In genomic region chr6:132011582-132011981, GRCh38 we compare ENCODE assay signal across 21 cellular contexts.
A peak's percentile ranks its signal among the peaks of the same experiment; 100 is the strongest.
DNase-seq lines count a peak whose midpoint lies in the region; ATAC-seq, FAIRE-seq and TF ChIP-seq lines count a peak whose summit lies in the region.
"Had no signal": no experiment of that assay in that cellular context is flagged by ENCODE, and none has a peak within 500 bp of the region (broad histone marks: within the 10 kb centered on the region; RNA-seq: fewer than 3 reads in every experiment).

No MANE protein-coding gene starts in this region.

- CTCF ChIA-PET in SK-N-SH (lab: Yijun Ruan, JAX), result interaction anchor here (1.6 kb wide), 1 partner anchor 268 kb away, joined by 5 read pairs; no protein-coding TSS in a partner anchor
- CTCF ChIA-PET in HepG2 (lab: Yijun Ruan, JAX; ENCODE audit: low intra/inter-chr PET ratio, low total read pairs), result no interaction called here

- TF ChIP-seq RAD21 in SK-N-SH (IDR thresholded peaks at IDR 0.05; ENCODE audit: low read length) (no peak), HepG2 (CRISPR knock-in tag; IDR thresholded peaks at IDR 0.05) (no peak)

- in situ Hi-C loops in HepG2 (cut with HindIII; ENCODE audit: extremely low pct_ligation_motif_present, low pct_unique_long_range_greater_than_20kb), result no loop called here

- H3F3A ChIP-seq in SK-N-SH (replicated peaks; ENCODE audit: insufficient read depth), result no peaks in the 10 kb centered on the region

- H3K27ac ChIP-seq in SK-N-SH (ENCODE audit: low read depth in 2 of 2, low read length in 1 of 2), result no peak overlapping the region
- peak overlapping the region; percentile 15 for H3K27ac ChIP-seq in colonic mucosa
- H3K27ac ChIP-seq in HepG2 (ENCODE audit: extremely low read length, insufficient read depth, low read length), result no peak overlapping the region
- H3K27ac ChIP-seq in aorta (ENCODE audit: low read depth in 1 of 2, low read length in 2 of 2), result peak overlapping the region; percentile 63 to 93
- H3K27ac ChIP-seq: A549, SJSA1 had no signal

- no peaks in the 10 kb centered on the region for H3K9me3 ChIP-seq in SK-N-SH
- H3K9me3 ChIP-seq in colonic mucosa, result no peaks in the 10 kb centered on the region
- H3K9me3 ChIP-seq in HepG2 (ENCODE audit: low read length), result no peaks in the 10 kb centered on the region
- H3K9me3 ChIP-seq in aorta (ENCODE audit: control insufficient read depth, low read length), result no peaks in the 10 kb centered on the region
- H3K9me3 ChIP-seq: A549, SJSA1 had no signal

- H3K79me2 ChIP-seq in SK-N-SH (ENCODE audit: insufficient read depth) (no peaks in the 10 kb centered on the region), HepG2 (ENCODE audit: insufficient read depth, low read length) (no peaks in the 10 kb centered on the region)

- POLR2A ChIA-PET in SK-N-SH (lab: Yijun Ruan, JAX) (no interaction called here), HepG2 (lab: Yijun Ruan, JAX) (interaction anchor here (0.5 to 3.1 kb wide), 6 partner anchors 10 to 167 kb away, joined by 3 to 12 read pairs (median 4); partner anchors contain the start of gene CCN2)

- H3K36me3 ChIP-seq in SK-N-SH (replicated peaks in 1 of 2; ENCODE audit: control insufficient read depth in 1 of 2, insufficient read depth in 2 of 2, low read length in 1 of 2), result no peaks in the 10 kb centered on the region
- no peaks in the 10 kb centered on the region for H3K36me3 ChIP-seq in colonic mucosa
- no peaks in the 10 kb centered on the region for H3K36me3 ChIP-seq in HepG2 (replicated peaks in 1 of 2; ENCODE audit: control insufficient read depth in 1 of 2, insufficient read depth in 2 of 2, low read length in 2 of 2)
- H3K36me3 ChIP-seq in aorta (ENCODE audit: control insufficient read depth in 1 of 2, insufficient read depth in 2 of 2, low read length in 1 of 2), result no peaks in the 10 kb centered on the region
- H3K36me3 ChIP-seq: SJSA1 had no signal

- ATAC-seq in SK-N-SH treated with all-trans-retinoic acid at 6 μM for 48 hours, result peak; percentile 54
- no peak for ATAC-seq in HepG2
- ATAC-seq in aorta (ENCODE audit: low FRiP score), result peak; percentile 77
- ATAC-seq: A549 had no signal

- 32% methylated on average over 2 of the region's 2 CpGs for WGBS in SK-N-SH (ENCODE audit: low lambda C conversion rate)
- WGBS in HepG2 (ENCODE audit: low lambda C conversion rate), result 69% methylated on average over 2 of the region's 2 CpGs
- 3 to 6% methylated on average over 2 of the region's 2 CpGs for WGBS in aorta, 2 donors

- no peak for FAIRE-seq in HepG2 (lab: Jason Lieb, UNC)
- FAIRE-seq: A549, G401.6, islet of Langerhans had no signal

- H3K4me1 ChIP-seq in SK-N-SH (ENCODE audit: control insufficient read depth in 1 of 2, insufficient read depth in 2 of 2, low read depth in 1 of 2, low read length in 1 of 2), result peaks cover 0 to 6% of the 10 kb centered on the region in 2 experiments; a peak in 2 of 4 replicates
- no peaks in the 10 kb centered on the region for H3K4me1 ChIP-seq in colonic mucosa
- peaks cover 42% of the 10 kb centered on the region for H3K4me1 ChIP-seq in HepG2 (ENCODE audit: insufficient read depth, low read length)
- peaks cover 3 to 9% of the 10 kb centered on the region in 2 donors for H3K4me1 ChIP-seq in aorta (ENCODE audit: control insufficient read depth in 1 of 2, insufficient read depth in 2 of 2, low read length in 2 of 2)
- H3K4me1 ChIP-seq: A549 had no signal

- H3K9me2 ChIP-seq in SK-N-SH, result no peaks in the 10 kb centered on the region

- H3K27me3 ChIP-seq in SK-N-SH (ENCODE audit: insufficient read depth) (no peaks in the 10 kb centered on the region), colonic mucosa (no peaks in the 10 kb centered on the region), HepG2 (ENCODE audit: control insufficient read depth in 1 of 2, insufficient read depth in 2 of 2, low read length in 2 of 2) (no peaks in the 10 kb centered on the region), aorta (ENCODE audit: control insufficient read depth in 1 of 2, insufficient read depth in 2 of 2, low read length in 1 of 2) (no peaks in the 10 kb centered on the region)
- H3K27me3 ChIP-seq: SJSA1 had no signal

- H3K9ac ChIP-seq in SK-N-SH, result no peak overlapping the region
- H3K9ac ChIP-seq in colonic mucosa (ENCODE audit: low read depth in 2 of 2, low read length in 2 of 2), result no peak overlapping the region
- H3K9ac ChIP-seq in HepG2 (ENCODE audit: insufficient read depth, low read depth, low read length), result no peak overlapping the region

- no peak for TF ChIP-seq POLR2A in HepG2 (IDR thresholded peaks at IDR 0.05; ENCODE audit: insufficient read depth in 1 of 2, low read depth in 2 of 2, low read length in 2 of 2)

- DNase-seq in SK-N-SH (no peak), colonic mucosa (no peak), HepG2 (ENCODE audit: low spot score) (no peak), aorta (no peak), NCI-H345 treated with DMSO at 0.1 percent for 48 hours (lab: John Stamatoyannopoulos, UW; ENCODE audit: unreplicated experiment) (no peak), occipital lobe (lab: John Stamatoyannopoulos, UW) (no peak), SKM-1 (lab: John Stamatoyannopoulos, UW; ENCODE audit: unreplicated experiment) (no peak)
- DNase-seq: activated naive CD8-positive, alpha-beta T cell treated with anti-CD3 and anti-CD28 coated beads, Interleukin-2, amount 10 ng/mL, durations not matched to agents 7 days and 5 days; activated T-cell treated with anti-CD3 and anti-CD28 coated beads, Interleukin-2, amount 50 U/mL, for 1 hour; Karpas-422; mesendoderm; NCI-H1436; NCI-H345; stimulated activated CD4-positive, alpha-beta T cell treated with anti-CD3 and anti-CD28 coated beads, Interleukin-4, amount 100 ng/mL, for 1 hour; stimulated activated CD8-positive, alpha-beta memory T cell treated with anti-CD3 and anti-CD28 coated beads, Interleukin-4, amount 100 ng/mL, for 48 hours; trophoblast cell had no signal

- H3K4me2 ChIP-seq in SK-N-SH (no peak overlapping the region), HepG2 (ENCODE audit: low read depth, low read length) (no peak overlapping the region)
- H3K4me2 ChIP-seq: A549 had no signal

- intact Hi-C loops in colonic mucosa (cut with DNase I) (no loop called here), HepG2 (cut with micrococcal nuclease; ENCODE audit: unreplicated experiment) (no loop called here), aorta (cut with DNase I) (loop anchor here in 1 of 2 donors (5.0 to 10.0 kb wide), 3 partner anchors 53 to 121 kb away; partner anchors contain the start of gene CCN2)

- H2AFZ ChIP-seq in SK-N-SH (ENCODE audit: low read depth) (no peak overlapping the region), HepG2 (ENCODE audit: low read length) (no peak overlapping the region)

- no TSS peak for BruUV-seq in HepG2 (replicated peaks; lab: Mats Ljungman, UMichigan)

- H3K4me3 ChIP-seq in SK-N-SH (ENCODE audit: low read depth in 2 of 2, low read length in 1 of 2), result no peak overlapping the region
- no peak overlapping the region for H3K4me3 ChIP-seq in colonic mucosa
- H3K4me3 ChIP-seq in HepG2 (replicated peaks in 1 of 3; ENCODE audit: insufficient read depth in 1 of 3, low read depth in 2 of 3, low read length in 3 of 3), result no peak overlapping the region
- H3K4me3 ChIP-seq in aorta (ENCODE audit: low read length in 2 of 2), result peak overlapping the region in 1 of 2 donors; percentile 10
- H3K4me3 ChIP-seq: A549, SJSA1 had no signal

- no peaks in the 10 kb centered on the region for H4K20me1 ChIP-seq in SK-N-SH (ENCODE audit: insufficient read depth)
- H4K20me1 ChIP-seq in HepG2 (ENCODE audit: insufficient read depth, low read length), result no peaks in the 10 kb centered on the region

- no peak for TF ChIP-seq EP300 in SK-N-SH (IDR thresholded peaks at IDR 0.05; ENCODE audit: borderline replicate concordance in 1 of 2, low read depth in 1 of 2, low read length in 1 of 2)
- no peak for TF ChIP-seq EP300 in HepG2 (IDR thresholded peaks at IDR 0.05; ENCODE audit: low read depth in 2 of 2, low read length in 2 of 2)
- no peak for TF ChIP-seq EP300 in HepG2 (CRISPR knock-in tag; IDR thresholded peaks at IDR 0.05; ENCODE audit: borderline replicate concordance)

- TF ChIP-seq CTCF in SK-N-SH (IDR thresholded peaks at IDR 0.05), result no peak
- TF ChIP-seq CTCF in colonic mucosa (IDR thresholded peaks at IDR 0.05), result no peak
- no peak for TF ChIP-seq CTCF in HepG2 (CRISPR knock-in tag; IDR thresholded peaks at IDR 0.05)

TF ChIP-seq in SK-N-SH treated with all-trans-retinoic acid at 6 μM for 48 hours, 23 proteins besides CTCF, POLR2A, EP300 and RAD21:
- TF ChIP-seq ISL1 (CRISPR knock-in tag; IDR thresholded peaks at IDR 0.05), result no peak

TF ChIP-seq in SK-N-SH, 30 proteins besides CTCF, POLR2A, EP300 and RAD21 (continues in another document):
- TF ChIP-seq POLR2AphosphoS5 (IDR thresholded peaks at IDR 0.05; ENCODE audit: low read depth, low read length) (no peak), RXRA (IDR thresholded peaks at IDR 0.05; ENCODE audit: borderline replicate concordance, low read depth) (no peak), EZH2phosphoT487 (IDR thresholded peaks at IDR 0.05; ENCODE audit: borderline replicate concordance, low read depth) (no peak), USF2 (IDR thresholded peaks at IDR 0.05; ENCODE audit: borderline replicate concordance, low read depth, low read length) (no peak), YY1 (IDR thresholded peaks at IDR 0.05; ENCODE audit: low read depth) (no peak), GATA2 (CRISPR knock-in tag; IDR thresholded peaks at IDR 0.05) (no peak), JUND (IDR thresholded peaks at IDR 0.05) (no peak)

TF ChIP-seq in HepG2, 621 proteins besides CTCF, POLR2A, EP300 and RAD21 (continues in another document):
- TF ChIP-seq ZMYM2 (CRISPR knock-in tag; IDR thresholded peaks at IDR 0.05) (no peak), ZNF317 (CRISPR knock-in tag; IDR thresholded peaks at IDR 0.05) (peak; percentile 94), ZNF644 (CRISPR knock-in tag; IDR thresholded peaks at IDR 0.05; ENCODE audit: low read depth) (peak; percentile 16; the same call in 1 of the 2 replicates), HNF4A (CRISPR knock-in tag; IDR thresholded peaks at IDR 0.05) (peak; percentile 52), ZHX1 (CRISPR knock-in tag; IDR thresholded peaks at IDR 0.05; ENCODE audit: low read depth) (no peak)

Comparison
In these comparisons a context has a peak if more than half of its experiments do, and no peak if none do; other contexts are left out.
1. H3K27ac ChIP-seq: peak in colonic mucosa (single experiment) and aorta (2 of 2); none in SK-N-SH (0 of 2) and HepG2 (single experiment).